In the genomic region with DNA sequence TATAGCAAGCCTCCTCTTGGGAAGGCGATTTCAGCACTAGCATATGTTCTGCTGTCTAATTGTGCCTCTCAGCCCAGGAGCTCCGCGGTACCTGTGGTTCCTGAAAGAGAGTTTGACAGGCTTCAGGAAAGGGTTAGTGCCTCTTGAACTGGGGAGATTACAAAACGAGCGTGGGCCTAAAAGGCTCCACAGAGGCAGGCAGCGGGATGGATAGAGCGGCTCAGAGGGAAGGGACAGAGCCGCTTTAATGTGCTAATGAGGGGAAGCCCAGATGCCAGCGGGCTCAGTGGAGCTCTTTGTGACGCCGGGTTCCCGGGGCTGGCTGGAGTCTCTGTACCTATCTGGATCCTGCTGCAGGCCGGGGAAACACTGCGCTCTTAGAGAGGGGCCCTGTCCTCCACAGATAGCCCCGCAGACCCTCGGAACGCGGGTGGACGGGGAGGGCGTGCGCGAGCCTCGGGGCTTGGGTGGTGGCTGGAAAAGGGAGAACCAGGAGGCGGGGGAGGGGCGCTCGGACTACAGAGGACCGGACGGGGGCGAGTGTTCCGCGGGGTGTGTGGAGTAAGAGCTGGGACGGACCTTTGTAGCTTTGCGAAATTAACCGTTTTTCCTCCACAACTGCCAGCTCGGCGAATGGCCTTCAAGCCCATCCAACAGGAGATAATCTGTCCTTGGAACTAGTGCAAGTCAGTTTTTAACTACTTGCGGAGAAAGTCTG, we compare ENCODE assay signal across 9 cellular contexts. TPM values are rescaled to one million over a fixed set of nuclear protein-coding genes. Genes with fewer than 3 reads are reported as not detected.
DNase-seq lines count a peak whose midpoint lies in the region; ATAC-seq and TF ChIP-seq lines count a peak whose summit lies in the region.
"Had no signal": no experiment of that assay in that cellular context is flagged by ENCODE, and none has a peak within 500 bp of the region (broad histone marks: within the 10 kb centered on the region; RNA-seq: fewer than 3 reads in every experiment).

No MANE protein-coding gene starts in this region.

- CTCF ChIA-PET in PC-9 (lab: Charles Lee), result no interaction called here

- DNase-seq in ELF-1 (ENCODE audit: low read depth, low spot score) (peak; percentile 88), PC-9 (no peak), heart right ventricle (peak in 1 of 2 donors; percentile 15), pons (ENCODE audit: low spot score) (peak; percentile 46), activated T-cell treated with anti-CD3 and anti-CD28 coated beads for 4 hours (no peak), GM13976 (ENCODE audit: low spot score) (no peak), HPDE6-E6E7 (ENCODE audit: extremely low spot score) (no peak)
- DNase-seq: effector memory CD8-positive, alpha-beta T cell had no signal

- H3K4me1 ChIP-seq in PC-9 (replicated peaks; ENCODE audit: insufficient read depth) (no peaks in the 10 kb centered on the region), heart right ventricle (peaks cover 0 to 13% (median 8%) of the 10 kb centered on the region in 9 donors)

- no TSS peak for BruUV-seq in PC-9 (replicated peaks; lab: Mats Ljungman, UMichigan)

- peak in 7 of 8 donors; percentile 28 to 58 (median 53) for ATAC-seq in heart right ventricle
- ATAC-seq in GM19463 (IDR thresholded peaks at IDR 0.05; ENCODE audit: unreplicated experiment), result no peak
- ATAC-seq: effector memory CD8-positive, alpha-beta T cell had no signal

- H3K79me2 ChIP-seq in PC-9 (ENCODE audit: low read depth), result no peaks in the 10 kb centered on the region

- H3F3A ChIP-seq in PC-9 (ENCODE audit: insufficient read depth, low read depth), result peaks cover 3% of the 10 kb centered on the region; the same call in 1 of the 2 replicates

- H3K9me3 ChIP-seq in PC-9 (ENCODE audit: insufficient read depth, low read depth), result no peaks in the 10 kb centered on the region; the same call in 1 of the 2 replicates
- H3K9me3 ChIP-seq in heart right ventricle, result no peaks in the 10 kb centered on the region

- 2% methylated on average over 37 of the region's 37 CpGs for WGBS in heart right ventricle, 2 donors

- H3K4me2 ChIP-seq in PC-9, result peak overlapping the region; percentile 15; the same call in 1 of the 2 replicates

- H4K20me1 ChIP-seq in PC-9 (ENCODE audit: insufficient read depth), result no peaks in the 10 kb centered on the region

- H3K4me3 ChIP-seq in PC-9, result no peak overlapping the region
- H3K4me3 ChIP-seq in heart right ventricle, result peak overlapping the region in 9 of 10 donors; percentile 21 to 47 (median 41)

- intact Hi-C loops in PC-9 (cut with micrococcal nuclease; ENCODE audit: unreplicated experiment) (no loop called here), heart right ventricle (cut with DNase I) (no loop called here)

- no peak overlapping the region for H2AFZ ChIP-seq in PC-9

- no peaks in the 10 kb centered on the region for H3K9me2 ChIP-seq in PC-9 (ENCODE audit: insufficient read depth)

- in situ Hi-C loops in GM13976 (cut with MboI; ENCODE audit: low sequenced_read_pairs, unreplicated experiment), result no loop called here

- H3K27me3 ChIP-seq in PC-9 (ENCODE audit: insufficient read depth, low read depth) (peaks cover 9% of the 10 kb centered on the region; the same call in 1 of the 2 replicates), heart right ventricle (peaks cover 0 to 52% (median 29%) of the 10 kb centered on the region in 7 donors)

- TF ChIP-seq CTCF in PC-9 (conservative IDR thresholded peaks at IDR 0.05) (no peak), heart right ventricle (IDR thresholded peaks at IDR 0.05) (no peak), GM13976 (IDR thresholded peaks at IDR 0.05; ENCODE audit: borderline replicate concordance, control extremely low read depth, extremely low read depth, insufficient read depth, missing control alignments) (no peak)

- H3K36me3 ChIP-seq in PC-9 (ENCODE audit: low read depth), result no peaks in the 10 kb centered on the region
- H3K36me3 ChIP-seq in heart right ventricle, result no peaks in the 10 kb centered on the region

- H3K27ac ChIP-seq in PC-9, result no peak overlapping the region
- H3K27ac ChIP-seq in heart right ventricle, result no peak overlapping the region

- POLR2A ChIA-PET in PC-9 (lab: Charles Lee; ENCODE audit: unreplicated experiment), result no interaction called here

RNA-seq across cellular contexts. Expression of a gene that starts 12.9 kb away (rescaled TPM):
- total RNA-seq in PC-9 (2021) (not detected in 2 replicates), heart right ventricle (10 to 100 TPM in 2 of 10 donors, 1 to 10 TPM in 8; 2.0 to 17.7 (median 6.9) TPM)
- polyA plus RNA-seq in heart right ventricle, result 1 to 10 TPM in 1 of 2 donors, under 1 TPM in 1; 0.75 to 5.2 TPM

Comparison
In these comparisons a context has a peak if more than half of its experiments do, and no peak if none do; other contexts are left out.
1. DNase-seq: peak in ELF-1 (single experiment) and pons (single experiment); none in PC-9 (0 of 2), activated T-cell treated with anti-CD3 and anti-CD28 coated beads for 4 hours (single experiment), GM13976 (single experiment) and HPDE6-E6E7 (single experiment).